1 cellular context compared by ENCODE assay signal in the genomic region with DNA sequence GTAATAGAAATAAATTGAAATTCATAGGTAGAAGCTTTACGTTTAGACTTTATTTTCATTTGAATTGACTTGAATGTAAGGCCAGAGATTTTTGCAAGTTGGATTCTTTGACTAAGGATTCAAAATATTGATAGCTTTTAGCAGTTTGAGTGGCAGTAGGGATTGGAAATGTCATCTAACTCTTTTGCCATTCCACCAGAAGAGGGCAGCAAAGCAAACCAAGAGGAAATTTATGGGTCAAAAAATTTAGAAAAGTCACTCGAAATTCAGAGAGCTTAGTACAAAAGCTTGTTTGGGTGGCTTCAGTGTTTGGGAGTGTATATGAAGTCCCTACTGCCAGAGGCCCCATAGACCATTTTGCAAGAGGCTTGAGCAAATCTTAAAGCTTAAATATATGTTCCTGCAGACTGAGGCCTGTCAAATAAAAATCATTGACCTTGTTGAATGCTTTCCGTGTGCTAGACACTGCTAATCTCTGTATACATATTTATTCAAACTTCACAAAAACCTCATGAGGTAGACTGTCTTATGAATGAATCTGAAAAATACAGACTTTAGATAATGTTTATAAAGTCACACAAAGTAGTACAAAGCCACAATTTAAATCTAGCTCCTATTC.
TF ChIP-seq lines count a peak whose summit lies in the region.

No MANE protein-coding gene starts in this region.

TF ChIP-seq in WTC11, 78 proteins besides CTCF, POLR2A, EP300 and RAD21 (continued from another document):
- TF ChIP-seq ARID4B (CRISPR knock-in tag; IDR thresholded peaks at IDR 0.05; ENCODE audit: borderline replicate concordance) (no peak), AR (CRISPR knock-in tag; IDR thresholded peaks at IDR 0.05) (no peak), USF2 (CRISPR knock-in tag; IDR thresholded peaks at IDR 0.05) (no peak), PRRX2 (CRISPR knock-in tag; IDR thresholded peaks at IDR 0.05) (no peak), MYBL2 (CRISPR knock-in tag; IDR thresholded peaks at IDR 0.05) (no peak), SP1 (CRISPR knock-in tag; conservative IDR thresholded peaks at IDR 0.05) (no peak), RORB (CRISPR knock-in tag; IDR thresholded peaks at IDR 0.05) (no peak)
- TF ChIP-seq, protein P1, sequence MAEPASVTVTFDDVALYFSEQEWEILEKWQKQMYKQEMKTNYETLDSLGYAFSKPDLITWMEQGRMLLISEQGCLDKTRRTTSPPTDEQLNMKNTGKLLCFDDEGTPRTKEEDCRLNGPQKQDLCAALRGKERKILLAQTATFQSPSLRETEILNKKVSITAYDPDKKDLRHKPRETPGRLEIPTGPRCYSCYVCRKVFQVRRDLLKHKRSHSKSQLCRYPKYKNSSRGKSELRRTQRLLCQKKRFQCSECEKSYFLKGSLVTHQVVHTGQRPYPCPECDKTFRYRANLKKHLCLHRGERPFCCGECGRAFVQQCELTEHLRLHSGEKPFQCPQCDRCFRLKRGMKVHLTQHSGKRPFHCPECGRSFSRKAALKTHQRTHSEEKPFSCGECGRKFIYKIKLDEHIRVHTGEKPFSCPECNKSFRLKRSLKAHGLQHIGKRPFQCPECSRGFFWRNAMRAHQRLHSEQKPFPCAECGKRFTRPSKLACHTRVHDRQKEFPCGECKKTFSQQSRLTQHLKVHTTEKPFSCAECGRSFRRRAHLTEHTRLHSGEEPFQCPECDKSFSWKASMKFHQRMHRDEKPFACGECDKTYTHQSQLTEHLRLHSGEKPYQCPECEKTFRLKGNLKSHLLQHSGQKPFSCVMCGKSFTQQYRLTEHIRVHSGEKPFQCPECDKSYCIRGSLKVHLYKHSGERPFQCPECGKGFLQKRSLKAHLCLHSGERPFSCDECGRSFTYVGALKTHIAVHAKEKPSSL (CRISPR knock-in tag; conservative IDR thresholded peaks at IDR 0.05) = no peak
